2 cellular contexts compared by ENCODE assay signal in the genomic region with DNA sequence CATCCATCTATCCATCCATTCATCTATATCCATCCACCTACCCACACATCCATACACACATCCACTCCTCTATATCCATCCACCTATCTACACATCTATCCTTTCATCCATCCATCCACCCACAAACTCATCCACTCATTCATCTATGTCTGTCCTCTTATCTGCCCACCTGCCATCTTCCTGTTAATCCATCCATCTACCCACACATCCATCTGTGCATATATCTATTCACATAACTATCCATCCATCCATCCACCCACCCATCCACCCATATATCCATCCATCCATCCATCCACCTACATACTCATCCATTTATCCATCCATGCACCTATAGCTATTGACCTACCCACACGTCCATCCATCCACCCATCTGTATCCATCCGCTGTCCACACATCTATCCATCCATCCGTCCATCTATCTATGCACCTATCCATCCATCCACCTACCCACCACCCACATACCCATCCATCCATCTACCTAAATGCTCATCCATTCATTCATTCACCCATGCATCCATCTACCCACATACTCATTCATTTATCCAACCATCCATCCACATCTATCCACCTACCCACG.
A peak's percentile ranks its signal among the peaks of the same experiment; 100 is the strongest.
TF ChIP-seq lines count a peak whose summit lies in the region.

No MANE protein-coding gene starts in this region.

TF ChIP-seq in HEK293, 187 proteins besides CTCF, POLR2A, EP300 and RAD21:
- TF ChIP-seq HOXC10 (CRISPR knock-in tag; IDR thresholded peaks at IDR 0.05) (no peak), EGR2 (tag by site-specific recombination; IDR thresholded peaks at IDR 0.05; ENCODE audit: low read depth) (peak; percentile 94), ZNF747 (tag by site-specific recombination; IDR thresholded peaks at IDR 0.05) (peak; percentile 31; the same call in 1 of the 2 replicates), ZNF366 (tag by site-specific recombination; conservative IDR thresholded peaks at IDR 0.05) (peak; percentile 75), ZBTB17 (tag by site-specific recombination; IDR thresholded peaks at IDR 0.05) (peak; percentile 45; the same call in 1 of the 2 replicates), ZFP37 (tag by site-specific recombination; IDR thresholded peaks at IDR 0.05) (no peak), ZFHX2 (tag by site-specific recombination; conservative IDR thresholded peaks at IDR 0.05) (peak; percentile 64)

TF ChIP-seq in K562, 482 proteins besides CTCF, POLR2A, EP300 and RAD21:
- TF ChIP-seq POLR2AphosphoS2 (IDR thresholded peaks at IDR 0.05; ENCODE audit: low read length): no peak
- TF ChIP-seq, protein P1, sequence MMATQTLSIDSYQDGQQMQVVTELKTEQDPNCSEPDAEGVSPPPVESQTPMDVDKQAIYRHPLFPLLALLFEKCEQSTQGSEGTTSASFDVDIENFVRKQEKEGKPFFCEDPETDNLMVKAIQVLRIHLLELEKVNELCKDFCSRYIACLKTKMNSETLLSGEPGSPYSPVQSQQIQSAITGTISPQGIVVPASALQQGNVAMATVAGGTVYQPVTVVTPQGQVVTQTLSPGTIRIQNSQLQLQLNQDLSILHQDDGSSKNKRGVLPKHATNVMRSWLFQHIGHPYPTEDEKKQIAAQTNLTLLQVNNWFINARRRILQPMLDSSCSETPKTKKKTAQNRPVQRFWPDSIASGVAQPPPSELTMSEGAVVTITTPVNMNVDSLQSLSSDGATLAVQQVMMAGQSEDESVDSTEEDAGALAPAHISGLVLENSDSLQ (IDR thresholded peaks at IDR 0.05): 0 out of 2 replicates have a peak, but pooled peaks have one; percentile 12
- 0 out of 2 replicates have a peak, but pooled peaks have one; percentile 14 for TF ChIP-seq EHMT2 (IDR thresholded peaks at IDR 0.05)
